Comparison of ENCODE assay signal across 1 cellular context in the genomic region with DNA sequence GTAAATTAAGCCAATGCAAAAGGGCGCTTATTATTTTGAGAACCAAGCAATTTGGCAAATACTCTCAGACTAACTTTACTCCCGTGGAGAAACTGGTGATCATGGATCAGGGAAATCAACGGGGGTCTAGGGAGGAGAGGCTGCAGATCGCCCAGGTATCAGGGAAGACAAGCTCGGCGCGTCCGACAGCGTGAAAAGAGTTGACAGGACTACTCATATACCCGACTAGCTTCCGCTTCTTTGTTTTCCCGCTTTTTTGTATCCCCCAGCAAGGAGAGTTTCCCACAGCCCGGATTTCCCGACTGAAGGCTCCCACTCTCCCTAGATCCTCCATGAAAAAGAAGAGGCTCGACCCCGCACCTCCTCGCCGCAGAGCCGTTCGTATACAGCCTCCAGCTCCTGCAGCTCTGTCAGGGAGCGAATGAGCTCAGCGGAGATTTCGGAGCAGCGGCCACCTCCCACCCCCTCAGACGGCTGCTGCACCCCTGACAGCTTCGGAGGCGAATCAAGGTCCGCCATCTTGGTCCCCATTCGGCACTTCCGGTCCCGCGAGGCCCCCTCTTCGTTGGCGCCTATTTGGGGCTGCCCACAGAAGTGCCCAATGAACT.
TF ChIP-seq lines count a peak whose summit lies in the region.

A gene (minus strand): TSS at position 542 of the 608 bp plus-strand sequence. CDS start 11 bp downstream, at position 531.

TF ChIP-seq in K562, 482 proteins besides CTCF, POLR2A, EP300 and RAD21 (continued from another document and continues in another):
- TF ChIP-seq, protein P1, sequence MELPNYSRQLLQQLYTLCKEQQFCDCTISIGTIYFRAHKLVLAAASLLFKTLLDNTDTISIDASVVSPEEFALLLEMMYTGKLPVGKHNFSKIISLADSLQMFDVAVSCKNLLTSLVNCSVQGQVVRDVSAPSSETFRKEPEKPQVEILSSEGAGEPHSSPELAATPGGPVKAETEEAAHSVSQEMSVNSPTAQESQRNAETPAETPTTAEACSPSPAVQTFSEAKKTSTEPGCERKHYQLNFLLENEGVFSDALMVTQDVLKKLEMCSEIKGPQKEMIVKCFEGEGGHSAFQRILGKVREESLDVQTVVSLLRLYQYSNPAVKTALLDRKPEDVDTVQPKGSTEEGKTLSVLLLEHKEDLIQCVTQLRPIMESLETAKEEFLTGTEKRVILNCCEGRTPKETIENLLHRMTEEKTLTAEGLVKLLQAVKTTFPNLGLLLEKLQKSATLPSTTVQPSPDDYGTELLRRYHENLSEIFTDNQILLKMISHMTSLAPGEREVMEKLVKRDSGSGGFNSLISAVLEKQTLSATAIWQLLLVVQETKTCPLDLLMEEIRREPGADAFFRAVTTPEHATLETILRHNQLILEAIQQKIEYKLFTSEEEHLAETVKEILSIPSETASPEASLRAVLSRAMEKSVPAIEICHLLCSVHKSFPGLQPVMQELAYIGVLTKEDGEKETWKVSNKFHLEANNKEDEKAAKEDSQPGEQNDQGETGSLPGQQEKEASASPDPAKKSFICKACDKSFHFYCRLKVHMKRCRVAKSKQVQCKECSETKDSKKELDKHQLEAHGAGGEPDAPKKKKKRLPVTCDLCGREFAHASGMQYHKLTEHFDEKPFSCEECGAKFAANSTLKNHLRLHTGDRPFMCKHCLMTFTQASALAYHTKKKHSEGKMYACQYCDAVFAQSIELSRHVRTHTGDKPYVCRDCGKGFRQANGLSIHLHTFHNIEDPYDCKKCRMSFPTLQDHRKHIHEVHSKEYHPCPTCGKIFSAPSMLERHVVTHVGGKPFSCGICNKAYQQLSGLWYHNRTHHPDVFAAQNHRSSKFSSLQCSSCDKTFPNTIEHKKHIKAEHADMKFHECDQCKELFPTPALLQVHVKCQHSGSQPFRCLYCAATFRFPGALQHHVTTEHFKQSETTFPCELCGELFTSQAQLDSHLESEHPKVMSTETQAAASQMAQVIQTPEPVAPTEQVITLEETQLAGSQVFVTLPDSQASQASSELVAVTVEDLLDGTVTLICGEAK (IDR thresholded peaks at IDR 0.05): peak; percentile 83
- TF ChIP-seq, protein P1 (CRISPR knock-in tag; IDR thresholded peaks at IDR 0.05): no peak
- TF ChIP-seq SMC3 (conservative IDR thresholded peaks at IDR 0.05; ENCODE audit: insufficient read depth, low read depth, low read length) (0 out of 2 replicates have a peak, but pooled peaks have one; percentile 3), GTF2A2 (tag; IDR thresholded peaks at IDR 0.05) (no peak), SP1 (CRISPR knock-in tag; IDR thresholded peaks at IDR 0.05) (0 out of 2 replicates have a peak, but pooled peaks have one; percentile 62), CBFB (CRISPR knock-in tag; IDR thresholded peaks at IDR 0.05) (no peak), PCBP1 (IDR thresholded peaks at IDR 0.05; ENCODE audit: low read depth, low read length, poor library complexity, severe bottlenecking) (no peak), BRF1 (IDR thresholded peaks at IDR 0.05; ENCODE audit: borderline replicate concordance, extremely low read depth, insufficient read length) (no peak), POLR2AphosphoS2 (IDR thresholded peaks at IDR 0.05; ENCODE audit: low read length) (0 out of 2 replicates have a peak, but pooled peaks have one; percentile 19), GABPA (tag; conservative IDR thresholded peaks at IDR 0.05; ENCODE audit: low read depth) (peak; percentile 95), PHF20 (IDR thresholded peaks at IDR 0.05; ENCODE audit: partially characterized antibody) (peak; percentile 89), FOXJ2 (tag; IDR thresholded peaks at IDR 0.05) (0 out of 2 replicates have a peak, but pooled peaks have one; percentile 1), MAZ (CRISPR knock-in tag; conservative IDR thresholded peaks at IDR 0.05 in 1 of 2, IDR thresholded peaks at IDR 0.05 in 1 of 2) (0 out of 4 replicates have a peak, but pooled peaks of 1 of the 2 experiments have one; percentile 48)
- TF ChIP-seq, protein P2, sequence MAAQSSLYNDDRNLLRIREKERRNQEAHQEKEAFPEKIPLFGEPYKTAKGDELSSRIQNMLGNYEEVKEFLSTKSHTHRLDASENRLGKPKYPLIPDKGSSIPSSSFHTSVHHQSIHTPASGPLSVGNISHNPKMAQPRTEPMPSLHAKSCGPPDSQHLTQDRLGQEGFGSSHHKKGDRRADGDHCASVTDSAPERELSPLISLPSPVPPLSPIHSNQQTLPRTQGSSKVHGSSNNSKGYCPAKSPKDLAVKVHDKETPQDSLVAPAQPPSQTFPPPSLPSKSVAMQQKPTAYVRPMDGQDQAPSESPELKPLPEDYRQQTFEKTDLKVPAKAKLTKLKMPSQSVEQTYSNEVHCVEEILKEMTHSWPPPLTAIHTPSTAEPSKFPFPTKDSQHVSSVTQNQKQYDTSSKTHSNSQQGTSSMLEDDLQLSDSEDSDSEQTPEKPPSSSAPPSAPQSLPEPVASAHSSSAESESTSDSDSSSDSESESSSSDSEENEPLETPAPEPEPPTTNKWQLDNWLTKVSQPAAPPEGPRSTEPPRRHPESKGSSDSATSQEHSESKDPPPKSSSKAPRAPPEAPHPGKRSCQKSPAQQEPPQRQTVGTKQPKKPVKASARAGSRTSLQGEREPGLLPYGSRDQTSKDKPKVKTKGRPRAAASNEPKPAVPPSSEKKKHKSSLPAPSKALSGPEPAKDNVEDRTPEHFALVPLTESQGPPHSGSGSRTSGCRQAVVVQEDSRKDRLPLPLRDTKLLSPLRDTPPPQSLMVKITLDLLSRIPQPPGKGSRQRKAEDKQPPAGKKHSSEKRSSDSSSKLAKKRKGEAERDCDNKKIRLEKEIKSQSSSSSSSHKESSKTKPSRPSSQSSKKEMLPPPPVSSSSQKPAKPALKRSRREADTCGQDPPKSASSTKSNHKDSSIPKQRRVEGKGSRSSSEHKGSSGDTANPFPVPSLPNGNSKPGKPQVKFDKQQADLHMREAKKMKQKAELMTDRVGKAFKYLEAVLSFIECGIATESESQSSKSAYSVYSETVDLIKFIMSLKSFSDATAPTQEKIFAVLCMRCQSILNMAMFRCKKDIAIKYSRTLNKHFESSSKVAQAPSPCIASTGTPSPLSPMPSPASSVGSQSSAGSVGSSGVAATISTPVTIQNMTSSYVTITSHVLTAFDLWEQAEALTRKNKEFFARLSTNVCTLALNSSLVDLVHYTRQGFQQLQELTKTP (IDR thresholded peaks at IDR 0.05; ENCODE audit: low read depth in 1 of 2, partially characterized antibody in 2 of 2): peak in 1 of 2 experiments; percentile 31
- TF ChIP-seq, protein P3, sequence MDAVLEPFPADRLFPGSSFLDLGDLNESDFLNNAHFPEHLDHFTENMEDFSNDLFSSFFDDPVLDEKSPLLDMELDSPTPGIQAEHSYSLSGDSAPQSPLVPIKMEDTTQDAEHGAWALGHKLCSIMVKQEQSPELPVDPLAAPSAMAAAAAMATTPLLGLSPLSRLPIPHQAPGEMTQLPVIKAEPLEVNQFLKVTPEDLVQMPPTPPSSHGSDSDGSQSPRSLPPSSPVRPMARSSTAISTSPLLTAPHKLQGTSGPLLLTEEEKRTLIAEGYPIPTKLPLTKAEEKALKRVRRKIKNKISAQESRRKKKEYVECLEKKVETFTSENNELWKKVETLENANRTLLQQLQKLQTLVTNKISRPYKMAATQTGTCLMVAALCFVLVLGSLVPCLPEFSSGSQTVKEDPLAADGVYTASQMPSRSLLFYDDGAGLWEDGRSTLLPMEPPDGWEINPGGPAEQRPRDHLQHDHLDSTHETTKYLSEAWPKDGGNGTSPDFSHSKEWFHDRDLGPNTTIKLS (IDR thresholded peaks at IDR 0.05; ENCODE audit: borderline replicate concordance, low read depth): peak; percentile 78
- TF ChIP-seq, protein P4, sequence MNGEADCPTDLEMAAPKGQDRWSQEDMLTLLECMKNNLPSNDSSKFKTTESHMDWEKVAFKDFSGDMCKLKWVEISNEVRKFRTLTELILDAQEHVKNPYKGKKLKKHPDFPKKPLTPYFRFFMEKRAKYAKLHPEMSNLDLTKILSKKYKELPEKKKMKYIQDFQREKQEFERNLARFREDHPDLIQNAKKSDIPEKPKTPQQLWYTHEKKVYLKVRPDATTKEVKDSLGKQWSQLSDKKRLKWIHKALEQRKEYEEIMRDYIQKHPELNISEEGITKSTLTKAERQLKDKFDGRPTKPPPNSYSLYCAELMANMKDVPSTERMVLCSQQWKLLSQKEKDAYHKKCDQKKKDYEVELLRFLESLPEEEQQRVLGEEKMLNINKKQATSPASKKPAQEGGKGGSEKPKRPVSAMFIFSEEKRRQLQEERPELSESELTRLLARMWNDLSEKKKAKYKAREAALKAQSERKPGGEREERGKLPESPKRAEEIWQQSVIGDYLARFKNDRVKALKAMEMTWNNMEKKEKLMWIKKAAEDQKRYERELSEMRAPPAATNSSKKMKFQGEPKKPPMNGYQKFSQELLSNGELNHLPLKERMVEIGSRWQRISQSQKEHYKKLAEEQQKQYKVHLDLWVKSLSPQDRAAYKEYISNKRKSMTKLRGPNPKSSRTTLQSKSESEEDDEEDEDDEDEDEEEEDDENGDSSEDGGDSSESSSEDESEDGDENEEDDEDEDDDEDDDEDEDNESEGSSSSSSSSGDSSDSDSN (IDR thresholded peaks at IDR 0.05; ENCODE audit: borderline replicate concordance in 1 of 2, low read depth in 2 of 2, low read length in 2 of 2): 0 out of 4 replicates have a peak, but pooled peaks of 1 of the 2 experiments have one; percentile 16
- TF ChIP-seq, protein P5, sequence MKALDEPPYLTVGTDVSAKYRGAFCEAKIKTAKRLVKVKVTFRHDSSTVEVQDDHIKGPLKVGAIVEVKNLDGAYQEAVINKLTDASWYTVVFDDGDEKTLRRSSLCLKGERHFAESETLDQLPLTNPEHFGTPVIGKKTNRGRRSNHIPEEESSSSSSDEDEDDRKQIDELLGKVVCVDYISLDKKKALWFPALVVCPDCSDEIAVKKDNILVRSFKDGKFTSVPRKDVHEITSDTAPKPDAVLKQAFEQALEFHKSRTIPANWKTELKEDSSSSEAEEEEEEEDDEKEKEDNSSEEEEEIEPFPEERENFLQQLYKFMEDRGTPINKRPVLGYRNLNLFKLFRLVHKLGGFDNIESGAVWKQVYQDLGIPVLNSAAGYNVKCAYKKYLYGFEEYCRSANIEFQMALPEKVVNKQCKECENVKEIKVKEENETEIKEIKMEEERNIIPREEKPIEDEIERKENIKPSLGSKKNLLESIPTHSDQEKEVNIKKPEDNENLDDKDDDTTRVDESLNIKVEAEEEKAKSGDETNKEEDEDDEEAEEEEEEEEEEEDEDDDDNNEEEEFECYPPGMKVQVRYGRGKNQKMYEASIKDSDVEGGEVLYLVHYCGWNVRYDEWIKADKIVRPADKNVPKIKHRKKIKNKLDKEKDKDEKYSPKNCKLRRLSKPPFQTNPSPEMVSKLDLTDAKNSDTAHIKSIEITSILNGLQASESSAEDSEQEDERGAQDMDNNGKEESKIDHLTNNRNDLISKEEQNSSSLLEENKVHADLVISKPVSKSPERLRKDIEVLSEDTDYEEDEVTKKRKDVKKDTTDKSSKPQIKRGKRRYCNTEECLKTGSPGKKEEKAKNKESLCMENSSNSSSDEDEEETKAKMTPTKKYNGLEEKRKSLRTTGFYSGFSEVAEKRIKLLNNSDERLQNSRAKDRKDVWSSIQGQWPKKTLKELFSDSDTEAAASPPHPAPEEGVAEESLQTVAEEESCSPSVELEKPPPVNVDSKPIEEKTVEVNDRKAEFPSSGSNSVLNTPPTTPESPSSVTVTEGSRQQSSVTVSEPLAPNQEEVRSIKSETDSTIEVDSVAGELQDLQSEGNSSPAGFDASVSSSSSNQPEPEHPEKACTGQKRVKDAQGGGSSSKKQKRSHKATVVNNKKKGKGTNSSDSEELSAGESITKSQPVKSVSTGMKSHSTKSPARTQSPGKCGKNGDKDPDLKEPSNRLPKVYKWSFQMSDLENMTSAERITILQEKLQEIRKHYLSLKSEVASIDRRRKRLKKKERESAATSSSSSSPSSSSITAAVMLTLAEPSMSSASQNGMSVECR (CRISPR knock-in tag; IDR thresholded peaks at IDR 0.05): peak; percentile 38; the same call in 1 of the 2 replicates
- TF ChIP-seq, protein P6, sequence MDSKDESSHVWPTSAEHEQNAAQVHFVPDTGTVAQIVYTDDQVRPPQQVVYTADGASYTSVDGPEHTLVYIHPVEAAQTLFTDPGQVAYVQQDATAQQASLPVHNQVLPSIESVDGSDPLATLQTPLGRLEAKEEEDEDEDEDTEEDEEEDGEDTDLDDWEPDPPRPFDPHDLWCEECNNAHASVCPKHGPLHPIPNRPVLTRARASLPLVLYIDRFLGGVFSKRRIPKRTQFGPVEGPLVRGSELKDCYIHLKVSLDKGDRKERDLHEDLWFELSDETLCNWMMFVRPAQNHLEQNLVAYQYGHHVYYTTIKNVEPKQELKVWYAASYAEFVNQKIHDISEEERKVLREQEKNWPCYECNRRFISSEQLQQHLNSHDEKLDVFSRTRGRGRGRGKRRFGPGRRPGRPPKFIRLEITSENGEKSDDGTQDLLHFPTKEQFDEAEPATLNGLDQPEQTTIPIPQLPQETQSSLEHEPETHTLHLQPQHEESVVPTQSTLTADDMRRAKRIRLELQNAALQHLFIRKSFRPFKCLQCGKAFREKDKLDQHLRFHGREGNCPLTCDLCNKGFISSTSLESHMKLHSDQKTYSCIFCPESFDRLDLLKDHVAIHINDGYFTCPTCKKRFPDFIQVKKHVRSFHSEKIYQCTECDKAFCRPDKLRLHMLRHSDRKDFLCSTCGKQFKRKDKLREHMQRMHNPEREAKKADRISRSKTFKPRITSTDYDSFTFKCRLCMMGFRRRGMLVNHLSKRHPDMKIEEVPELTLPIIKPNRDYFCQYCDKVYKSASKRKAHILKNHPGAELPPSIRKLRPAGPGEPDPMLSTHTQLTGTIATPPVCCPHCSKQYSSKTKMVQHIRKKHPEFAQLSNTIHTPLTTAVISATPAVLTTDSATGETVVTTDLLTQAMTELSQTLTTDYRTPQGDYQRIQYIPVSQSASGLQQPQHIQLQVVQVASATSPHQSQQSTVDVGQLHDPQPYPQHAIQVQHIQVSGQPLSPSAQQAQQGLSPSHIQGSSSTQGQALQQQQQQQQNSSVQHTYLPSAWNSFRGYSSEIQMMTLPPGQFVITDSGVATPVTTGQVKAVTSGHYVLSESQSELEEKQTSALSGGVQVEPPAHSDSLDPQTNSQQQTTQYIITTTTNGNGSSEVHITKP (IDR thresholded peaks at IDR 0.05; ENCODE audit: partially characterized antibody): peak; percentile 1
